In genomic region chr11:45607995-45608394, GRCh38 we compare ENCODE assay signal across 15 cellular contexts. TPM values are rescaled to one million over a fixed set of nuclear protein-coding genes. Genes with fewer than 3 reads are reported as not detected.
DNase-seq lines count a peak whose midpoint lies in the region; ATAC-seq and TF ChIP-seq lines count a peak whose summit lies in the region.
"Had no signal": no experiment of that assay in that cellular context is flagged by ENCODE, and none has a peak within 500 bp of the region (broad histone marks: within the 10 kb centered on the region; RNA-seq: fewer than 3 reads in every experiment).

No MANE protein-coding gene starts in this region.

- ATAC-seq in left lobe of liver = no peak
- ATAC-seq: stimulated activated effector memory CD8-positive, alpha-beta T cell treated with anti-CD3 and anti-CD28 coated beads, Interleukin-12 subunit alpha, Interleukin-12 subunit beta, amount 100 ng/mL, for 72 hours had no signal

- DNase-seq in GF-D8 (lab: John Stamatoyannopoulos, UW) = peak; percentile 0
- DNase-seq in NCI-H524 (lab: John Stamatoyannopoulos, UW) = peak; percentile 79 to 92
- peak; percentile 7 for DNase-seq in fibroblast of pulmonary artery (ENCODE audit: low read depth)
- peak; percentile 36 for DNase-seq in mucosa of gallbladder (ENCODE audit: low spot score)
- no peak for DNase-seq in hypothalamus (lab: John Stamatoyannopoulos, UW)
- no peak for DNase-seq in NCI-H2081 treated with DMSO at 0.1 percent for 48 hours (lab: John Stamatoyannopoulos, UW)
- DNase-seq in left lobe of liver (ENCODE audit: low spot score) = no peak
- no peak for DNase-seq in activated naive CD4-positive, alpha-beta T cell treated with anti-CD3 and anti-CD28 coated beads, Interleukin-2, amount 50 U/mL, for 16 hours
- DNase-seq: activated CD4-positive, CD25-positive, alpha-beta regulatory T cell; activated effector memory CD4-positive, alpha-beta T cell treated with anti-CD3 and anti-CD28 coated beads, Interleukin-2, amount 50 U/mL, for 16 hours; Calu3; NK-92 treated with Interleukin-12 subunit alpha and Interleukin-12 subunit beta, amount 100 ng/mL, for 24 hours; spleen had no signal

- H3K4me3 ChIP-seq in fibroblast of pulmonary artery (replicated peaks; ENCODE audit: low read depth, low read length) = no peak overlapping the region
- H3K4me3 ChIP-seq: spleen, thyroid gland had no signal

- no peak for TF ChIP-seq CTCF in fibroblast of pulmonary artery (IDR thresholded peaks at IDR 0.05; ENCODE audit: low read length, missing control alignments)

RNA-seq across cellular contexts. Expression of gene CHST1, which starts 57.4 kb away (rescaled TPM):
- total RNA-seq in mucosa of gallbladder (1.8 TPM), left lobe of liver (2.3 TPM)
- total RNA-seq: Calu3 had no signal

Comparison
In these comparisons a context has a peak if more than half of its experiments do, and no peak if none do; other contexts are left out.
1. DNase-seq: peak in GF-D8 (single experiment), NCI-H524 (2 of 2), fibroblast of pulmonary artery (single experiment) and mucosa of gallbladder (single experiment); none in hypothalamus (0 of 51), NCI-H2081 treated with DMSO at 0.1 percent for 48 hours (single experiment), left lobe of liver (single experiment) and activated naive CD4-positive, alpha-beta T cell treated with anti-CD3 and anti-CD28 coated beads, Interleukin-2, amount 50 U/mL, for 16 hours (single experiment).